ENCODE assay signal across 33 cellular contexts in genomic region chr18:75189696-75190095, GRCh38. TPM values are rescaled to one million over a fixed set of nuclear protein-coding genes. Genes with fewer than 3 reads are reported as not detected.
DNase-seq lines count a peak whose midpoint lies in the region; TF ChIP-seq lines count a peak whose summit lies in the region.
"Had no signal": no experiment of that assay in that cellular context is flagged by ENCODE, and none has a peak within 500 bp of the region (broad histone marks: within the 10 kb centered on the region; RNA-seq: fewer than 3 reads in every experiment).

No MANE protein-coding gene starts in this region.

- H3K79me1 ChIP-seq in neuronal stem cell (ENCODE audit: low read depth, low read length), result no peaks in the 10 kb centered on the region

- no peak overlapping the region for H2AFZ ChIP-seq in neuronal stem cell (ENCODE audit: low read length)
- no peak overlapping the region for H2AFZ ChIP-seq in osteoblast (ENCODE audit: low read length)

- H3K36me3 ChIP-seq in right atrium auricular region (no peaks in the 10 kb centered on the region), neuronal stem cell (replicated peaks in 1 of 2; ENCODE audit: control insufficient read depth in 2 of 2, insufficient read depth in 2 of 2, low read length in 2 of 2) (no peaks in the 10 kb centered on the region), osteoblast (ENCODE audit: insufficient read depth, low read length) (no peaks in the 10 kb centered on the region), brain microvascular endothelial cell (replicated peaks) (no peaks in the 10 kb centered on the region)
- H3K36me3 ChIP-seq: BE2C; BLaER1; BLaER1 treated with 17β-estradiol and CSF1 and Interleukin-3, amounts not matched to agents 10 nM and 100 nM had no signal

- no peak overlapping the region for H4K91ac ChIP-seq in neuronal stem cell (ENCODE audit: low read depth, low read length, poor library complexity)

- no peaks in the 10 kb centered on the region for H3K79me2 ChIP-seq in osteoblast (ENCODE audit: insufficient read depth, low read length)

- no peak overlapping the region for H3K4ac ChIP-seq in neuronal stem cell (ENCODE audit: low read length)

- no peak overlapping the region for H3K14ac ChIP-seq in neuronal stem cell (ENCODE audit: low read length)

- no peak overlapping the region for H3K23ac ChIP-seq in neuronal stem cell (ENCODE audit: low read depth, low read length, poor library complexity)

- intact Hi-C loops in cardiac septum (cut with DNase I), result no loop called here

- H3K27me3 ChIP-seq in right atrium auricular region (no peaks in the 10 kb centered on the region), neuronal stem cell (ENCODE audit: control insufficient read depth in 3 of 3, insufficient read depth in 3 of 3, low read depth in 1 of 3, low read length in 3 of 3) (no peaks in the 10 kb centered on the region), osteoblast (ENCODE audit: insufficient read depth, low read length) (no peaks in the 10 kb centered on the region), brain microvascular endothelial cell (replicated peaks) (no peaks in the 10 kb centered on the region)
- H3K27me3 ChIP-seq: BE2C; BLaER1; BLaER1 treated with 17β-estradiol and CSF1 and Interleukin-3, amounts not matched to agents 10 nM and 100 nM had no signal

- no peak overlapping the region for H2BK12ac ChIP-seq in neuronal stem cell (ENCODE audit: low read length)

- peak overlapping the region; percentile 17 for H2AK5ac ChIP-seq in neuronal stem cell (ENCODE audit: low read depth, low read length)

- H3K9ac ChIP-seq in neuronal stem cell (ENCODE audit: low read depth, low read length, poor library complexity), result no peak overlapping the region
- H3K9ac ChIP-seq: BLaER1; BLaER1 treated with 17β-estradiol and CSF1 and Interleukin-3, amounts not matched to agents 10 nM and 100 nM had no signal

- no peak overlapping the region for H3K18ac ChIP-seq in neuronal stem cell (ENCODE audit: low read length)

- TF ChIP-seq CTCF in right atrium auricular region (IDR thresholded peaks at IDR 0.05) (no peak), osteoblast (IDR thresholded peaks at IDR 0.05; ENCODE audit: extremely low read depth, low read depth, low read length) (no peak), brain microvascular endothelial cell (IDR thresholded peaks at IDR 0.05; ENCODE audit: low read depth, low read length, missing control alignments) (no peak)

- in situ Hi-C loops in brain microvascular endothelial cell (cut with HindIII; ENCODE audit: low pct_ligation_motif_present, low sequenced_read_pairs), result no loop called here

- H3K4me2 ChIP-seq in neuronal stem cell (ENCODE audit: insufficient read depth, low read length, poor library complexity, severe bottlenecking) (no peak overlapping the region), osteoblast (ENCODE audit: insufficient read depth, low read length) (no peak overlapping the region)
- H3K4me2 ChIP-seq: A549; BLaER1; BLaER1 treated with 17β-estradiol and CSF1 and Interleukin-3, amounts not matched to agents 10 nM and 100 nM had no signal

- DNase-seq in activated effector memory CD4-positive, alpha-beta T cell treated with anti-CD3 and anti-CD28 coated beads, Interleukin-2, amount 50 U/mL, for 16 hours, result peak; percentile 58
- DNase-seq in activated effector memory CD4-positive, alpha-beta T cell treated with Interleukin-2 at 50 U/mL for 16 hours, result no peak
- DNase-seq in right atrium auricular region (ENCODE audit: low spot score) (peak; percentile 56), cardiac septum (ENCODE audit: low spot score) (no peak), neuronal stem cell (ENCODE audit: low spot score) (no peak), osteoblast (ENCODE audit: insufficient read length, low spot score, missing footprints) (peak; percentile 37), brain microvascular endothelial cell (no peak), UCSD-AML1 (lab: John Stamatoyannopoulos, UW; ENCODE audit: unreplicated experiment) (no peak)
- DNase-seq: 8988T; ACHN; AML-193; BE2C; C1 segment of cervical spinal cord; Caco-2; Calu3; CD4-positive, alpha-beta memory T cell; CD4-positive, alpha-beta T cell; CD4-positive, CD25-positive, alpha-beta regulatory T cell; CD8-positive, alpha-beta memory T cell; CD8-positive, alpha-beta T cell; COR-L47; DMS 273 treated with DMSO at 0.1 percent for 48 hours; DMS153; DMS53; DMS79; DMS79 treated with DMSO at 0.1 percent for 48 hours; DND-41; EL had no signal

- H3K4me3 ChIP-seq in right atrium auricular region (no peak overlapping the region), neuronal stem cell (ENCODE audit: low read length in 2 of 2) (no peak overlapping the region), osteoblast (ENCODE audit: insufficient read depth, low read length) (no peak overlapping the region), brain microvascular endothelial cell (ENCODE audit: low read depth, low read length) (no peak overlapping the region)
- H3K4me3 ChIP-seq: A549; BLaER1; BLaER1 treated with 17β-estradiol and CSF1 and Interleukin-3, amounts not matched to agents 10 nM and 100 nM had no signal

- no peaks in the 10 kb centered on the region for H3K4me1 ChIP-seq in right atrium auricular region
- no peaks in the 10 kb centered on the region for H3K4me1 ChIP-seq in neuronal stem cell (ENCODE audit: control insufficient read depth in 2 of 2, insufficient read depth in 1 of 2, low read depth in 1 of 2, low read length in 2 of 2)
- no peaks in the 10 kb centered on the region for H3K4me1 ChIP-seq in osteoblast (ENCODE audit: insufficient read depth, low read length)
- H3K4me1 ChIP-seq: A549, BE2C, Caco-2 had no signal

- no peak overlapping the region for H3K27ac ChIP-seq in right atrium auricular region
- H3K27ac ChIP-seq in neuronal stem cell (replicated peaks; ENCODE audit: low read length), result no peak overlapping the region
- no peak overlapping the region for H3K27ac ChIP-seq in osteoblast (ENCODE audit: low read depth, low read length)
- H3K27ac ChIP-seq in brain microvascular endothelial cell, result no peak overlapping the region
- H3K27ac ChIP-seq: 22Rv1; A549; BLaER1; BLaER1 treated with 17β-estradiol and CSF1 and Interleukin-3, amounts not matched to agents 10 nM and 100 nM; C4-2B had no signal

- H2BK15ac ChIP-seq in neuronal stem cell (ENCODE audit: low read length), result no peak overlapping the region

- no peak overlapping the region for H4K8ac ChIP-seq in neuronal stem cell (ENCODE audit: low read depth, low read length)

- H4K20me1 ChIP-seq in osteoblast (ENCODE audit: insufficient read depth, low read length), result no peaks in the 10 kb centered on the region
- H4K20me1 ChIP-seq: BLaER1; BLaER1 treated with 17β-estradiol and CSF1 and Interleukin-3, amounts not matched to agents 10 nM and 100 nM had no signal

- no peak overlapping the region for H2BK5ac ChIP-seq in neuronal stem cell (ENCODE audit: low read length)

- no CpG with 5 or more reads among the region's 6 CpGs for WGBS in neuronal stem cell (ENCODE audit: extremely low coverage in 2 of 2, insufficient read length in 2 of 2, insufficient replicate concordance in 1 of 2), 2 donors

- no peak overlapping the region for H2BK120ac ChIP-seq in neuronal stem cell (ENCODE audit: low read depth, low read length)

- H3K9me3 ChIP-seq in right atrium auricular region (no peaks in the 10 kb centered on the region), neuronal stem cell (replicated peaks in 1 of 2; ENCODE audit: control insufficient read depth in 2 of 2, insufficient read depth in 1 of 2, low read depth in 1 of 2, low read length in 2 of 2) (no peaks in the 10 kb centered on the region), osteoblast (ENCODE audit: low read depth, low read length) (no peaks in the 10 kb centered on the region)
- H3K9me3 ChIP-seq: A549, BE2C, BLaER1, Caco-2 had no signal

RNA-seq across cellular contexts. Expression of gene PTGR3, which starts 19.2 kb away (rescaled TPM):
- total RNA-seq in right atrium auricular region, result 10 to 100 TPM; 16.7 to 33.9 TPM
- 33.7 TPM for total RNA-seq in cardiac septum
- polyA plus RNA-seq in neuronal stem cell (2013, experiment 1 of 2), result 7.2 TPM
- polyA plus RNA-seq in neuronal stem cell (2013, experiment 2 of 2), result 7.1 TPM
- total RNA-seq in osteoblast, result 8.3 and 10.3 TPM in 2 replicates

RNA-seq across cellular contexts. Expression of gene TSHZ1, which starts 20.9 kb away (rescaled TPM):
- total RNA-seq in right atrium auricular region (10 to 100 TPM; 14.5 to 19.4 TPM), cardiac septum (13.3 TPM), osteoblast (8.5 and 10.5 TPM in 2 replicates)
- polyA plus RNA-seq in neuronal stem cell (2013, experiment 1 of 2), result 1.0 TPM
- polyA plus RNA-seq in neuronal stem cell (2013, experiment 2 of 2), result 0.96 TPM

Comparison
In these comparisons a context has a peak if more than half of its experiments do, and no peak if none do; other contexts are left out.
1. DNase-seq: peak in activated effector memory CD4-positive, alpha-beta T cell treated with anti-CD3 and anti-CD28 coated beads, Interleukin-2, amount 50 U/mL, for 16 hours (single experiment), right atrium auricular region (single experiment) and osteoblast (single experiment); none in activated effector memory CD4-positive, alpha-beta T cell treated with Interleukin-2 at 50 U/mL for 16 hours (single experiment), cardiac septum (single experiment), neuronal stem cell (single experiment), brain microvascular endothelial cell (single experiment) and UCSD-AML1 (single experiment).